16 cellular contexts compared by ENCODE assay signal in the genomic region with DNA sequence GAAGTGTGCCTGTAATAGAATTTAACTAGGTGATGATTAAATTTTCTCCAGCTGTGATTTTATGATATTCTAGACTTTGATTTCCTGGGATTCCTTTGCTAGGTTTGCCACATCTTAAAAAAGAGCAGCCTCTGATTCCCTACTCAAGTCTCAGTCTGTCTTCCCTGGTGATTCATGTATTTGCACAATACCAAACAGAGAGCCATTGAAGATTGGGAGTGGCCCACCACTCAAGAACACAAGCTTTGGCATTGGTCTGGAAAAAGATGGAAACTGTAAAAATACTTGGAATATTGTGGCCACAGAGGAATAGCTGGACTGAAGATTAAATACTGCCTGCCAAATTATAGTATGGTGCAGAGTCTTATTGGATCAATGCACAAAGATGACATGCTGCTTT. TPM values are rescaled to one million over a fixed set of nuclear protein-coding genes. Genes with fewer than 3 reads are reported as not detected.
DNase-seq lines count a peak whose midpoint lies in the region; ATAC-seq, FAIRE-seq and TF ChIP-seq lines count a peak whose summit lies in the region.
"Had no signal": no experiment of that assay in that cellular context is flagged by ENCODE, and none has a peak within 500 bp of the region (broad histone marks: within the 10 kb centered on the region; RNA-seq: fewer than 3 reads in every experiment).

No MANE protein-coding gene starts in this region.

- ATAC-seq in left lung (peak; percentile 76), aorta (ENCODE audit: low FRiP score) (no peak)
- ATAC-seq: Panc1 had no signal

- FAIRE-seq in bronchial epithelial cell (lab: Jason Lieb, UNC) = no peak

- intact Hi-C loops in left lung (cut with DNase I) = no loop called here
- intact Hi-C loops in aorta (cut with DNase I) = no loop called here
- intact Hi-C loops in ovary (cut with DNase I) = no loop called here

- TF ChIP-seq POLR2A in ovary (IDR thresholded peaks at IDR 0.05) = no peak

- no peaks in the 10 kb centered on the region for H3K4me1 ChIP-seq in left lung
- H3K4me1 ChIP-seq in aorta (ENCODE audit: control insufficient read depth in 1 of 2, insufficient read depth in 2 of 2, low read length in 2 of 2) = no peaks in the 10 kb centered on the region
- H3K4me1 ChIP-seq in ovary (ENCODE audit: insufficient read depth) = no peaks in the 10 kb centered on the region
- H3K4me1 ChIP-seq: Caco-2 had no signal

- DNase-seq in GM03348 (ENCODE audit: low spot score) (peak; percentile 11), LoVo (ENCODE audit: low spot score) (peak; percentile 12), bronchial epithelial cell (ENCODE audit: low read depth) (peak; percentile 84), left lung (no peak), aorta (no peak), ovary (no peak), cerebellum (ENCODE audit: low spot score) (no peak)
- DNase-seq: ACHN; Caco-2; CD4-positive, CD25-positive, alpha-beta regulatory T cell; DMS153; NCI-H187; NCI-H2171 treated with DMSO at 0.1 percent for 48 hours; NCI-H510A; SIG-M5 had no signal

- H3K27me3 ChIP-seq in bronchial epithelial cell (ENCODE audit: control insufficient read depth, insufficient read depth, low read length) (no peaks in the 10 kb centered on the region), left lung (no peaks in the 10 kb centered on the region), aorta (ENCODE audit: control insufficient read depth in 1 of 2, insufficient read depth in 2 of 2, low read length in 1 of 2) (no peaks in the 10 kb centered on the region), ovary (no peaks in the 10 kb centered on the region)

- TF ChIP-seq EP300 in ovary (IDR thresholded peaks at IDR 0.05) = no peak

- H3K9me3 ChIP-seq in left lung (peaks cover 0 to 2% of the 10 kb centered on the region in 2 donors), aorta (ENCODE audit: control insufficient read depth, low read length) (no peaks in the 10 kb centered on the region), ovary (no peaks in the 10 kb centered on the region)
- H3K9me3 ChIP-seq: Caco-2 had no signal

- TF ChIP-seq CTCF in bronchial epithelial cell (IDR thresholded peaks at IDR 0.05; ENCODE audit: insufficient read depth, low read length, severe bottlenecking) (no peak), left lung (IDR thresholded peaks at IDR 0.05) (no peak), ovary (IDR thresholded peaks at IDR 0.05) (no peak)

- H3K27ac ChIP-seq in left lung = no peak overlapping the region
- no peak overlapping the region for H3K27ac ChIP-seq in aorta (ENCODE audit: low read depth in 1 of 2, low read length in 2 of 2)
- no peak overlapping the region for H3K27ac ChIP-seq in ovary

- no peak overlapping the region for H3K4me3 ChIP-seq in bronchial epithelial cell (ENCODE audit: low read depth, low read length)
- no peak overlapping the region for H3K4me3 ChIP-seq in left lung
- no peak overlapping the region for H3K4me3 ChIP-seq in aorta (ENCODE audit: low read length in 2 of 2)
- no peak overlapping the region for H3K4me3 ChIP-seq in ovary

- H3K36me3 ChIP-seq in bronchial epithelial cell (ENCODE audit: control insufficient read depth, insufficient read depth, low read length) (no peaks in the 10 kb centered on the region), left lung (no peaks in the 10 kb centered on the region), aorta (ENCODE audit: control insufficient read depth in 1 of 2, insufficient read depth in 2 of 2, low read length in 1 of 2) (no peaks in the 10 kb centered on the region), ovary (no peaks in the 10 kb centered on the region)

RNA-seq across cellular contexts. Expression of gene PTCHD4, which starts 32.9 kb away (rescaled TPM):
- 1.8 and 2.6 TPM in 2 replicates for total RNA-seq in bronchial epithelial cell
- 1 to 10 TPM in 1 of 2 donors, under 1 TPM in 1; 0.55 to 5.0 TPM for total RNA-seq in left lung
- total RNA-seq in aorta = 1 to 10 TPM; 1.5 to 2.4 TPM
- under 1 TPM; 0.49 to 0.75 TPM for polyA plus RNA-seq in aorta
- total RNA-seq in ovary = 1 to 10 TPM in 4 of 7 donors, under 1 TPM in 3; 0.08 to 4.6 (median 1.2) TPM
- polyA plus RNA-seq in ovary = under 1 TPM; 0.07 to 0.55 TPM
- total RNA-seq in cerebellum = 11.7 TPM
- total RNA-seq: Caco-2; CD4-positive, CD25-positive, alpha-beta regulatory T cell had no signal
- polyA plus RNA-seq: CD4-positive, CD25-positive, alpha-beta regulatory T cell had no signal

Comparison
In these comparisons a context has a peak if more than half of its experiments do, and no peak if none do; other contexts are left out.
1. DNase-seq: peak in GM03348 (single experiment), LoVo (single experiment) and bronchial epithelial cell (single experiment); none in left lung (0 of 2), aorta (0 of 2), ovary (0 of 5) and cerebellum (single experiment).